Comparison of ENCODE assay signal across 18 cellular contexts in genomic region chr5:159536626-159537025, GRCh38.
DNase-seq lines count a peak whose midpoint lies in the region; ATAC-seq, FAIRE-seq and TF ChIP-seq lines count a peak whose summit lies in the region.
"Had no signal": no experiment of that assay in that cellular context is flagged by ENCODE, and none has a peak within 500 bp of the region (broad histone marks: within the 10 kb centered on the region; RNA-seq: fewer than 3 reads in every experiment).

No MANE protein-coding gene starts in this region.

- intact Hi-C loops in mammary epithelial cell (cut with micrococcal nuclease) (no loop called here), MCF 10A (cut with micrococcal nuclease) (no loop called here)

- no peak for TF ChIP-seq RAD21 in H1 (IDR thresholded peaks at IDR 0.05 in 1 of 2, conservative IDR thresholded peaks at IDR 0.05 in 1 of 2; ENCODE audit: low read depth in 2 of 2, low read length in 2 of 2)

- H3K4me3 ChIP-seq in mammary epithelial cell (replicated peaks in 1 of 3; ENCODE audit: insufficient read depth in 1 of 3, low read depth in 2 of 3, low read length in 3 of 3) (no peak overlapping the region), H1 (ENCODE audit: extremely low read depth in 1 of 4, insufficient read depth in 2 of 4, low read depth in 3 of 4, low read length in 4 of 4) (no peak overlapping the region), HAP-1 (no peak overlapping the region)
- H3K4me3 ChIP-seq: BLaER1 treated with 17β-estradiol and CSF1 and Interleukin-3, amounts not matched to agents 10 nM and 100 nM; GM12878; GM23248 had no signal

- H4K20me1 ChIP-seq in mammary epithelial cell (ENCODE audit: insufficient read depth, low read length) (no peaks in the 10 kb centered on the region), H1 (replicated peaks in 1 of 2; ENCODE audit: control insufficient read depth in 1 of 2, insufficient read depth in 2 of 2, low read length in 2 of 2) (no peaks in the 10 kb centered on the region)
- H4K20me1 ChIP-seq: BLaER1 treated with 17β-estradiol and CSF1 and Interleukin-3, amounts not matched to agents 10 nM and 100 nM had no signal

- FAIRE-seq in H1 (lab: Jason Lieb, UNC): no peak
- FAIRE-seq: GM12878, GM19239 had no signal

- no peak for TF ChIP-seq EP300 in H1 (IDR thresholded peaks at IDR 0.05; ENCODE audit: borderline replicate concordance in 1 of 2, low read depth in 2 of 2, low read length in 2 of 2)

- no peak overlapping the region for H2BK120ac ChIP-seq in H1 (replicated peaks; ENCODE audit: low read depth, low read length)

- BruUV-seq in mammary epithelial cell (replicated peaks; lab: Mats Ljungman, UMichigan) (no TSS peak), MCF 10A (replicated peaks; lab: Mats Ljungman, UMichigan) (no TSS peak)

- no peak overlapping the region for H4K5ac ChIP-seq in H1 (ENCODE audit: insufficient read length, low read depth, low read length)

- DNase-seq in mammary epithelial cell: peak; percentile 45
- no peak for DNase-seq in MCF 10A (ENCODE audit: unreplicated experiment)
- peak; percentile 63 for DNase-seq in M059J (ENCODE audit: low read depth)
- no peak for DNase-seq in H1 (ENCODE audit: low read depth in 1 of 2, low spot score in 2 of 2)
- DNase-seq in HAP-1 (ENCODE audit: low spot score in 2 of 2): no peak
- DNase-seq: CD8-positive, alpha-beta T cell; DMS 273 treated with DMSO at 0.1 percent for 48 hours; GM23248; H9 had no signal

- H3K79me2 ChIP-seq in mammary epithelial cell (ENCODE audit: insufficient read depth, low read length) (no peaks in the 10 kb centered on the region), H1 (ENCODE audit: control insufficient read depth in 1 of 2, insufficient read depth in 2 of 2, low read length in 2 of 2) (no peaks in the 10 kb centered on the region)

- no peak overlapping the region for H3K18ac ChIP-seq in H1 (ENCODE audit: extremely low read depth, low read length)

- H3K9me3 Mint-ChIP-seq in MCF 10A (ENCODE audit: unreplicated experiment): no peaks in the 10 kb centered on the region
- H3K9me3 Mint-ChIP-seq: CD8-positive, alpha-beta T cell had no signal

- no peaks in the 10 kb centered on the region; the same call in 1 of the 2 replicates for H3K23me2 ChIP-seq in H1 (ENCODE audit: low read depth, low read length)

- POLR2A ChIA-PET in MCF 10A (lab: Yijun Ruan, JAX): interaction anchor here (1.0 kb wide), 1 partner anchor 16 kb away, joined by 3 read pairs; no protein-coding TSS in a partner anchor
- POLR2A ChIA-PET in H1 (lab: Charles Lee; ENCODE audit: partially characterized antibody): no interaction called here

- H2BK20ac ChIP-seq in H1 (ENCODE audit: low read length): no peak overlapping the region

- H3K9me3 ChIP-seq in mammary epithelial cell (replicated peaks; ENCODE audit: insufficient read depth, low read length): no peaks in the 10 kb centered on the region
- H3K9me3 ChIP-seq in H1 (ENCODE audit: insufficient read depth in 2 of 2, low read depth in 1 of 2, low read length in 1 of 2): peaks cover 8 to 10% of the 10 kb centered on the region in 2 experiments; a peak in 2 of 4 replicates
- H3K9me3 ChIP-seq in HAP-1: no peaks in the 10 kb centered on the region
- H3K9me3 ChIP-seq: BLaER1 treated with 17β-estradiol and CSF1 and Interleukin-3, amounts not matched to agents 10 nM and 100 nM had no signal

- no peak overlapping the region for H2BK15ac ChIP-seq in H1 (ENCODE audit: low read length)

- no peak overlapping the region for H3K27ac Mint-ChIP-seq in MCF 10A (ENCODE audit: low read depth, unreplicated experiment)
- H3K27ac Mint-ChIP-seq: B cell; CD8-positive, alpha-beta T cell; H9 had no signal

- H2AFZ ChIP-seq in mammary epithelial cell (ENCODE audit: low read depth, low read length) (peak overlapping the region; percentile 45), H1 (ENCODE audit: low read length) (peak overlapping the region; percentile 81; the same call in 1 of the 2 replicates)
- H2AFZ ChIP-seq: GM23248 had no signal

- peaks cover 8% of the 10 kb centered on the region for H3K4me1 Mint-ChIP-seq in MCF 10A (ENCODE audit: insufficient read depth, unreplicated experiment)
- H3K4me1 Mint-ChIP-seq: B cell, H9 had no signal

- H3K79me1 ChIP-seq in H1 (ENCODE audit: low read depth, low read length): no peaks in the 10 kb centered on the region

- no peaks in the 10 kb centered on the region for H3K36me3 ChIP-seq in mammary epithelial cell (ENCODE audit: insufficient read depth, low read length)
- H3K36me3 ChIP-seq in H1 (ENCODE audit: control insufficient read depth in 2 of 4, insufficient read depth in 4 of 4, low read length in 3 of 4): no peaks in the 10 kb centered on the region; a peak in 1 of 8 replicates
- no peaks in the 10 kb centered on the region for H3K36me3 ChIP-seq in HAP-1 (replicated peaks)
- H3K36me3 ChIP-seq: BLaER1 treated with 17β-estradiol and CSF1 and Interleukin-3, amounts not matched to agents 10 nM and 100 nM had no signal

- TF ChIP-seq POLR2A in H1 (IDR thresholded peaks at IDR 0.05; ENCODE audit: control extremely low read depth in 1 of 2, low read depth in 2 of 2, low read length in 2 of 2): no peak

- no peak overlapping the region for H3K4me3 Mint-ChIP-seq in MCF 10A (ENCODE audit: unreplicated experiment)
- H3K4me3 Mint-ChIP-seq: B cell; CD8-positive, alpha-beta T cell; H9 had no signal

- H3K4me1 ChIP-seq in mammary epithelial cell (ENCODE audit: insufficient read depth, low read length) (no peaks in the 10 kb centered on the region), H1 (replicated peaks in 1 of 4; ENCODE audit: control insufficient read depth in 3 of 4, insufficient read depth in 4 of 4, low read length in 3 of 4) (no peaks in the 10 kb centered on the region), HAP-1 (no peaks in the 10 kb centered on the region)
- H3K4me1 ChIP-seq: BLaER1 treated with 17β-estradiol and CSF1 and Interleukin-3, amounts not matched to agents 10 nM and 100 nM had no signal

- no peak overlapping the region for H2BK12ac ChIP-seq in H1 (ENCODE audit: low read depth, low read length)

- no peak for TF ChIP-seq CTCF in mammary epithelial cell (conservative IDR thresholded peaks at IDR 0.05 in 1 of 2, IDR thresholded peaks at IDR 0.05 in 1 of 2; ENCODE audit: extremely low read depth in 1 of 2, insufficient read depth in 1 of 2, low read depth in 1 of 2, low read length in 2 of 2)
- TF ChIP-seq CTCF in MCF 10A (IDR thresholded peaks at IDR 0.05; ENCODE audit: unreplicated experiment): no peak
- TF ChIP-seq CTCF in H1 (IDR thresholded peaks at IDR 0.05; ENCODE audit: control extremely low read depth in 1 of 3, insufficient read depth in 1 of 3, low read depth in 1 of 3, low read length in 3 of 3): no peak

- no peak overlapping the region for H4K8ac ChIP-seq in H1 (ENCODE audit: extremely low read depth, insufficient read depth, low read length)

- no peak overlapping the region for H3K56ac ChIP-seq in H1 (replicated peaks; ENCODE audit: insufficient read length, low read depth, low read length)

- H3K27ac ChIP-seq in mammary epithelial cell (ENCODE audit: insufficient read depth, low read depth, low read length): no peak overlapping the region
- no peak overlapping the region for H3K27ac ChIP-seq in H1 (ENCODE audit: low read depth, low read length)
- H3K27ac ChIP-seq: 22Rv1; BLaER1 treated with 17β-estradiol and CSF1 and Interleukin-3, amounts not matched to agents 10 nM and 100 nM; GM23248; HL-60; KMS-11 had no signal

- dilution Hi-C loops in mammary epithelial cell (cut with HindIII; ENCODE audit: low sequenced_read_pairs): no loop called here

- H3K14ac ChIP-seq in H1 (ENCODE audit: insufficient read length): no peak overlapping the region

- H3K4me2 ChIP-seq in mammary epithelial cell (ENCODE audit: insufficient read depth, low read depth, low read length) (no peak overlapping the region), H1 (ENCODE audit: insufficient read depth in 1 of 2, low read depth in 2 of 2, low read length in 2 of 2) (no peak overlapping the region)
- H3K4me2 ChIP-seq: BLaER1 treated with 17β-estradiol and CSF1 and Interleukin-3, amounts not matched to agents 10 nM and 100 nM; KMS-11 had no signal

- ATAC-seq in GM21737 (IDR thresholded peaks at IDR 0.05; ENCODE audit: unreplicated experiment) (no peak), HG02840 (IDR thresholded peaks at IDR 0.05; ENCODE audit: low FRiP score, unreplicated experiment) (no peak)
- ATAC-seq: CD8-positive, alpha-beta T cell; GM12878 had no signal

- in situ Hi-C loops in mammary epithelial cell (cut with MboI; ENCODE audit: low sequenced_read_pairs in 2 of 2) (no loop called here), HAP-1 (cut with MboI; ENCODE audit: low sequenced_read_pairs) (no loop called here)

- H4K91ac ChIP-seq in H1 (replicated peaks; ENCODE audit: insufficient read length, low read length): no peak overlapping the region

- H3K27me3 ChIP-seq in mammary epithelial cell (ENCODE audit: insufficient read depth, low read length) (no peaks in the 10 kb centered on the region), H1 (replicated peaks in 1 of 4; ENCODE audit: control insufficient read depth in 3 of 4, extremely low read depth in 1 of 4, insufficient read depth in 3 of 4, low read length in 3 of 4) (no peaks in the 10 kb centered on the region), HAP-1 (ENCODE audit: low read depth) (no peaks in the 10 kb centered on the region)
- H3K27me3 ChIP-seq: BLaER1 treated with 17β-estradiol and CSF1 and Interleukin-3, amounts not matched to agents 10 nM and 100 nM had no signal

- H2AK5ac ChIP-seq in H1 (ENCODE audit: low read depth, low read length): no peak overlapping the region

- no peaks in the 10 kb centered on the region for H3K27me3 Mint-ChIP-seq in MCF 10A (ENCODE audit: insufficient read depth, unreplicated experiment)
- H3K27me3 Mint-ChIP-seq: B cell had no signal

- CTCF ChIA-PET in mammary epithelial cell (lab: Charles Lee; ENCODE audit: low non-redundant PET) (no interaction called here), MCF 10A (lab: Yijun Ruan, JAX) (interaction anchor here (0.6 to 4.5 kb wide), 7 partner anchors 18 to 451 kb away, joined by 3 to 20 read pairs (median 4); no protein-coding TSS in a partner anchor), H1 (lab: Charles Lee; ENCODE audit: partially characterized antibody) (no interaction called here)

- H3K9ac ChIP-seq in mammary epithelial cell (ENCODE audit: insufficient read depth, low read length) (no peak overlapping the region), H1 (replicated peaks in 1 of 4; ENCODE audit: extremely low read depth in 1 of 4, low read depth in 3 of 4, low read length in 3 of 4) (no peak overlapping the region)
- H3K9ac ChIP-seq: BLaER1 treated with 17β-estradiol and CSF1 and Interleukin-3, amounts not matched to agents 10 nM and 100 nM; GM23248; KMS-11 had no signal

- no peak overlapping the region for H3K23ac ChIP-seq in H1 (ENCODE audit: insufficient read length)

- H3K36me3 Mint-ChIP-seq in MCF 10A (ENCODE audit: insufficient read depth, unreplicated experiment): no peaks in the 10 kb centered on the region
- H3K36me3 Mint-ChIP-seq: CD8-positive, alpha-beta T cell had no signal

- 24% methylated on average over 6 of the region's 8 CpGs for WGBS in mammary epithelial cell (ENCODE audit: low coverage, missing lambda C conversion rate)
- WGBS in H1 (ENCODE audit: extremely low coverage in 1 of 2, insufficient coverage in 1 of 2, insufficient read length in 1 of 2, insufficient replicate concordance in 2 of 2, low coverage in 1 of 2, low lambda C conversion rate in 2 of 2, missing lambda C conversion rate in 1 of 2), 2 experiments: 94% methylated on average over 8 of the region's 8 CpGs; no CpG with 5 or more reads in 1 of the 2 experiments

- no peak overlapping the region for H2BK5ac ChIP-seq in H1 (ENCODE audit: low read depth, low read length)

- no peak overlapping the region for H3K4ac ChIP-seq in H1 (replicated peaks; ENCODE audit: insufficient read length, low read depth, low read length)

Comparison
In these comparisons a context has a peak if more than half of its experiments do, and no peak if none do; other contexts are left out.
1. DNase-seq: peak in mammary epithelial cell (single experiment) and M059J (single experiment); none in MCF 10A (single experiment), H1 (0 of 2) and HAP-1 (0 of 2).